Comparison of ENCODE assay signal across 24 cellular contexts in genomic region chr10:84201682-84202081, GRCh38. TPM values are rescaled to one million over a fixed set of nuclear protein-coding genes. Genes with fewer than 3 reads are reported as not detected.
A peak's percentile ranks its signal among the peaks of the same experiment; 100 is the strongest.
DNase-seq lines count a peak whose midpoint lies in the region; ATAC-seq and TF ChIP-seq lines count a peak whose summit lies in the region.
"Had no signal": no experiment of that assay in that cellular context is flagged by ENCODE, and none has a peak within 500 bp of the region (broad histone marks: within the 10 kb centered on the region; RNA-seq: fewer than 3 reads in every experiment).

No MANE protein-coding gene starts in this region.

- no peak overlapping the region for H3K4me3 ChIP-seq in endodermal cell (ENCODE audit: low read length)
- H3K4me3 ChIP-seq in neuronal stem cell (ENCODE audit: low read length in 2 of 2) = no peak overlapping the region
- no peak overlapping the region for H3K4me3 ChIP-seq in transverse colon
- H3K4me3 ChIP-seq: GM23338, HAP-1 had no signal

- H2BK5ac ChIP-seq in neuronal stem cell (ENCODE audit: low read length) (no peak overlapping the region), H9 (ENCODE audit: insufficient read length, low read length) (no peak overlapping the region)

- H4K8ac ChIP-seq in neuronal stem cell (ENCODE audit: low read depth, low read length) (no peak overlapping the region), H9 (replicated peaks; ENCODE audit: insufficient read length, low read depth, low read length) (no peak overlapping the region)

- no peak overlapping the region for H3K4me3 Mint-ChIP-seq in natural killer cell treated with Interleukin-12 subunit alpha and Interleukin-12 subunit beta and Interleukin-15 and Interleukin-18, amount 100 ng/mL, for 72 hours
- H3K4me3 Mint-ChIP-seq in natural killer cell (no peak overlapping the region), endodermal cell (no peak overlapping the region), H9 (no peak overlapping the region)
- H3K4me3 Mint-ChIP-seq: CD4-positive, alpha-beta memory T cell; GM23338; HFFc6 had no signal

- H3K9me3 ChIP-seq in endodermal cell (ENCODE audit: control insufficient read depth, low read length) (no peaks in the 10 kb centered on the region), neuronal stem cell (replicated peaks in 1 of 2; ENCODE audit: control insufficient read depth in 2 of 2, insufficient read depth in 1 of 2, low read depth in 1 of 2, low read length in 2 of 2) (no peaks in the 10 kb centered on the region), transverse colon (no peaks in the 10 kb centered on the region), H9 (ENCODE audit: control insufficient read depth, low read depth, low read length) (no peaks in the 10 kb centered on the region)
- H3K9me3 ChIP-seq: HAP-1 had no signal

- H3K27ac ChIP-seq in endodermal cell (ENCODE audit: low read depth, low read length) = no peak overlapping the region
- H3K27ac ChIP-seq in neuronal stem cell (replicated peaks; ENCODE audit: low read length) = no peak overlapping the region
- H3K27ac ChIP-seq in transverse colon = peak overlapping the region; percentile 84 to 88 (median 86)
- no peak overlapping the region for H3K27ac ChIP-seq in H9 (ENCODE audit: insufficient read length, low read depth, low read length)
- H3K27ac ChIP-seq: 22Rv1 had no signal

- no peaks in the 10 kb centered on the region for H3K79me2 ChIP-seq in H9 (ENCODE audit: insufficient read depth, low read length)

- H3K4ac ChIP-seq in neuronal stem cell (ENCODE audit: low read length) = no peak overlapping the region
- H3K4ac ChIP-seq in H9 (ENCODE audit: low read depth, low read length) = no peak overlapping the region

- in situ Hi-C loops in transverse colon (cut with MboI; ENCODE audit: low pct_ligation_motif_present in 1 of 4, low pct_unique_long_range_greater_than_20kb in 1 of 4, low sequenced_read_pairs in 3 of 4) = loop anchor here in 2 of 4 donors (10.0 kb wide), 1 partner anchor 57 kb away; no protein-coding TSS in a partner anchor

- peaks cover 0 to 5% of the 10 kb centered on the region in 2 donors for H3K4me1 Mint-ChIP-seq in natural killer cell treated with Interleukin-12 subunit alpha and Interleukin-12 subunit beta and Interleukin-15 and Interleukin-18, amount 100 ng/mL, for 72 hours (ENCODE audit: low read depth in 2 of 2)
- H3K4me1 Mint-ChIP-seq in natural killer cell (peaks cover 0 to 12% of the 10 kb centered on the region in 2 donors), endodermal cell (no peaks in the 10 kb centered on the region), H9 (no peaks in the 10 kb centered on the region)
- H3K4me1 Mint-ChIP-seq: GM23338 had no signal

- no peaks in the 10 kb centered on the region for H3K23me2 ChIP-seq in H9 (ENCODE audit: insufficient read length, low read depth, low read length, poor library complexity, severe bottlenecking)

- H4K91ac ChIP-seq in neuronal stem cell (ENCODE audit: low read depth, low read length, poor library complexity) = no peak overlapping the region
- H4K91ac ChIP-seq in H9 (ENCODE audit: insufficient read length, low read depth, low read length) = no peak overlapping the region

- no peak overlapping the region for H3T11ph ChIP-seq in H9 (ENCODE audit: low read length)

- peak overlapping the region; percentile 5 for H3K18ac ChIP-seq in neuronal stem cell (ENCODE audit: low read length)
- H3K18ac ChIP-seq in H9 (ENCODE audit: insufficient read length, low read depth, low read length) = no peak overlapping the region

- H3K79me1 ChIP-seq in neuronal stem cell (ENCODE audit: low read depth, low read length) (no peaks in the 10 kb centered on the region), H9 (ENCODE audit: insufficient read depth, low read depth, low read length, poor library complexity, severe bottlenecking) (no peaks in the 10 kb centered on the region)

- TF ChIP-seq POLR2A in transverse colon (IDR thresholded peaks at IDR 0.05) = no peak

- 89 to 92% methylated on average over 4 to 11 of the region's 11 CpGs for WGBS in endodermal cell (ENCODE audit: insufficient coverage in 1 of 2, insufficient read length in 1 of 2), 2 experiments
- no CpG with 5 or more reads among the region's 11 CpGs for WGBS in neuronal stem cell (ENCODE audit: extremely low coverage in 2 of 2, insufficient read length in 2 of 2, insufficient replicate concordance in 1 of 2), 2 donors
- WGBS in transverse colon (ENCODE audit: low coverage in 1 of 2), 2 donors = 87% methylated on average over 11 of the region's 11 CpGs; no CpG with 5 or more reads in 1 of the 2 donors
- no CpG with 5 or more reads among the region's 11 CpGs for WGBS in H9 (ENCODE audit: extremely low coverage, insufficient read length, low lambda C conversion rate)

- no peak overlapping the region for H2BK120ac ChIP-seq in neuronal stem cell (ENCODE audit: low read depth, low read length)
- H2BK120ac ChIP-seq in H9 (ENCODE audit: low read depth, low read length, poor library complexity, severe bottlenecking) = no peak overlapping the region

- H3K36me3 ChIP-seq in endodermal cell (ENCODE audit: control insufficient read depth, insufficient read depth, low read length) = no peaks in the 10 kb centered on the region
- no peaks in the 10 kb centered on the region for H3K36me3 ChIP-seq in neuronal stem cell (replicated peaks in 1 of 2; ENCODE audit: control insufficient read depth in 2 of 2, insufficient read depth in 2 of 2, low read length in 2 of 2)
- H3K36me3 ChIP-seq in transverse colon = no peaks in the 10 kb centered on the region
- H3K36me3 ChIP-seq: HAP-1 had no signal

- H3K9me3 Mint-ChIP-seq in natural killer cell treated with Interleukin-12 subunit alpha and Interleukin-12 subunit beta and Interleukin-15 and Interleukin-18, amount 100 ng/mL, for 72 hours = no peaks in the 10 kb centered on the region
- H3K9me3 Mint-ChIP-seq in natural killer cell (no peaks in the 10 kb centered on the region), endodermal cell (no peaks in the 10 kb centered on the region), H9 (no peaks in the 10 kb centered on the region)
- H3K9me3 Mint-ChIP-seq: CD4-positive, alpha-beta memory T cell; GM23338; HFFc6 had no signal

- no peak for ATAC-seq in natural killer cell treated with Interleukin-12 subunit alpha and Interleukin-12 subunit beta and Interleukin-15 and Interleukin-18, amount 100 ng/mL, for 72 hours
- no peak for ATAC-seq in natural killer cell
- ATAC-seq in left cardiac atrium = no peak

- H2BK15ac ChIP-seq in neuronal stem cell (ENCODE audit: low read length) (no peak overlapping the region), H9 (ENCODE audit: low read depth, low read length) (no peak overlapping the region)

- H3K56ac ChIP-seq in H9 (ENCODE audit: insufficient read length, low read depth, low read length) = no peak overlapping the region

- H3K27me3 ChIP-seq in endodermal cell (ENCODE audit: control insufficient read depth, insufficient read depth, low read length, poor library complexity, severe bottlenecking) (peaks cover 31% of the 10 kb centered on the region), neuronal stem cell (ENCODE audit: control insufficient read depth in 3 of 3, insufficient read depth in 3 of 3, low read depth in 1 of 3, low read length in 3 of 3) (peaks cover 0 to 28% (median 0%) of the 10 kb centered on the region in 3 experiments), transverse colon (no peaks in the 10 kb centered on the region), H9 (ENCODE audit: insufficient read depth, low read length) (no peaks in the 10 kb centered on the region)

- no peak for TF ChIP-seq EP300 in transverse colon (IDR thresholded peaks at IDR 0.05; ENCODE audit: low read depth)

- intact Hi-C loops in natural killer cell (cut with micrococcal nuclease) (no loop called here), transverse colon (cut with DNase I; ENCODE audit: low total_unique reads) (no loop called here), left cardiac atrium (cut with DNase I) (no loop called here)

- H3K23ac ChIP-seq in neuronal stem cell (ENCODE audit: low read depth, low read length, poor library complexity) (no peak overlapping the region), H9 (ENCODE audit: insufficient read length, low read depth, low read length) (no peak overlapping the region)

- no peak overlapping the region for H4K5ac ChIP-seq in H9 (ENCODE audit: insufficient read length, low read depth, low read length)

- peak; percentile 29 for DNase-seq in natural killer cell treated with Interleukin-12 subunit alpha and Interleukin-12 subunit beta and Interleukin-15 and Interleukin-18, amount 100 ng/mL, for 72 hours (ENCODE audit: low spot score)
- DNase-seq in natural killer cell (no peak), endodermal cell (no peak), neuronal stem cell (ENCODE audit: low spot score) (no peak), transverse colon (peak; percentile 9), left cardiac atrium (no peak), H9 (no peak), hippocampal formation (lab: John Stamatoyannopoulos, UW) (no peak)
- DNase-seq: ACHN; C1 segment of cervical spinal cord; Calu3; CD4-positive, alpha-beta memory T cell; COR-L47; DMS53; DMS79 treated with DMSO at 0.1 percent for 48 hours; GF-D8; HFFc6 had no signal

- TF ChIP-seq CTCF in natural killer cell (IDR thresholded peaks at IDR 0.05) (no peak), endodermal cell (conservative IDR thresholded peaks at IDR 0.05) (peak; percentile 4), transverse colon (IDR thresholded peaks at IDR 0.05) (no peak), H9 (conservative IDR thresholded peaks at IDR 0.05) (no peak)

- H3K14ac ChIP-seq in neuronal stem cell (ENCODE audit: low read length) (no peak overlapping the region), H9 (ENCODE audit: insufficient read depth, low read length) (no peak overlapping the region; the same call in 1 of the 2 replicates)

- H3K4me2 ChIP-seq in neuronal stem cell (ENCODE audit: insufficient read depth, low read length, poor library complexity, severe bottlenecking) (no peak overlapping the region), H9 (ENCODE audit: insufficient read depth, insufficient read length, low read length) (no peak overlapping the region)
- H3K4me2 ChIP-seq: GM23338 had no signal

- H2AFZ ChIP-seq in neuronal stem cell (ENCODE audit: low read length) (no peak overlapping the region), H9 (ENCODE audit: low read length) (no peak overlapping the region)
- H2AFZ ChIP-seq: GM23338 had no signal

- H3K4me1 ChIP-seq in endodermal cell (ENCODE audit: control insufficient read depth, insufficient read depth, low read length) (no peaks in the 10 kb centered on the region), neuronal stem cell (ENCODE audit: control insufficient read depth in 2 of 2, insufficient read depth in 1 of 2, low read depth in 1 of 2, low read length in 2 of 2) (no peaks in the 10 kb centered on the region), transverse colon (peaks cover 4 to 49% (median 33%) of the 10 kb centered on the region in 4 donors), H9 (ENCODE audit: insufficient read depth, low read length) (no peaks in the 10 kb centered on the region)
- H3K4me1 ChIP-seq: HAP-1 had no signal

- H4K20me1 ChIP-seq in H9 (ENCODE audit: control insufficient read depth, insufficient read depth, insufficient read length) = no peaks in the 10 kb centered on the region

- H2BK12ac ChIP-seq in neuronal stem cell (ENCODE audit: low read length) (no peak overlapping the region), H9 (ENCODE audit: insufficient read length, low read depth, low read length) (no peak overlapping the region)

- H2BK20ac ChIP-seq in H9 (ENCODE audit: low read depth, low read length, poor library complexity, severe bottlenecking) = no peak overlapping the region

- no peak overlapping the region for H3K27ac Mint-ChIP-seq in natural killer cell treated with Interleukin-12 subunit alpha and Interleukin-12 subunit beta and Interleukin-15 and Interleukin-18, amount 100 ng/mL, for 72 hours
- H3K27ac Mint-ChIP-seq in natural killer cell (no peak overlapping the region), endodermal cell (no peak overlapping the region), H9 (no peak overlapping the region)
- H3K27ac Mint-ChIP-seq: CD4-positive, alpha-beta memory T cell; GM23338; HFFc6 had no signal

- peaks cover 0 to 2% of the 10 kb centered on the region in 2 donors for H3K27me3 Mint-ChIP-seq in natural killer cell treated with Interleukin-12 subunit alpha and Interleukin-12 subunit beta and Interleukin-15 and Interleukin-18, amount 100 ng/mL, for 72 hours
- H3K27me3 Mint-ChIP-seq in natural killer cell (ENCODE audit: low read depth in 2 of 2) (no peaks in the 10 kb centered on the region), endodermal cell (ENCODE audit: insufficient read depth) (peaks cover 25% of the 10 kb centered on the region), H9 (ENCODE audit: low read depth) (peaks cover 7% of the 10 kb centered on the region)

- H2AK5ac ChIP-seq in neuronal stem cell (ENCODE audit: low read depth, low read length) (no peak overlapping the region), H9 (ENCODE audit: insufficient read length, low read length) (no peak overlapping the region)

- no peaks in the 10 kb centered on the region for H3K36me3 Mint-ChIP-seq in natural killer cell treated with Interleukin-12 subunit alpha and Interleukin-12 subunit beta and Interleukin-15 and Interleukin-18, amount 100 ng/mL, for 72 hours
- no peaks in the 10 kb centered on the region for H3K36me3 Mint-ChIP-seq in natural killer cell
- no peaks in the 10 kb centered on the region for H3K36me3 Mint-ChIP-seq in endodermal cell (ENCODE audit: low read depth)
- peaks cover 0 to 2% (median 0%) of the 10 kb centered on the region in 3 experiments; a peak in 2 of 7 replicates for H3K36me3 Mint-ChIP-seq in H9 (ENCODE audit: insufficient read depth in 1 of 3, low read depth in 3 of 3)
- H3K36me3 Mint-ChIP-seq: CD4-positive, alpha-beta memory T cell had no signal

- H3K9ac ChIP-seq in endodermal cell (ENCODE audit: extremely low read depth, low read length, poor library complexity, severe bottlenecking) (no peak overlapping the region), neuronal stem cell (ENCODE audit: low read depth, low read length, poor library complexity) (no peak overlapping the region), H9 (ENCODE audit: extremely low read depth, insufficient read length, low read length) (no peak overlapping the region)

RNA-seq across cellular contexts. Expression of gene CDHR1, which starts 7.3 kb away (rescaled TPM):
- 10 to 100 TPM in 1 of 2 donors, 1 to 10 TPM in 1; 3.3 to 10.2 TPM for total RNA-seq in natural killer cell treated with Interleukin-12 subunit alpha and Interleukin-12 subunit beta and Interleukin-15 and Interleukin-18, amount 100 ng/mL, for 72 hours
- 1 to 10 TPM; 4.0 to 9.5 (median 6.5) TPM for total RNA-seq in natural killer cell
- total RNA-seq in endodermal cell = 1 to 10 TPM in 1 of 2 donors, under 1 TPM in 1; 0.77 to 4.1 TPM
- polyA plus RNA-seq in endodermal cell (2013, experiment 1 of 2) = 1.7 TPM
- polyA plus RNA-seq in endodermal cell (2013, experiment 2 of 2) = 1.8 TPM
- polyA plus RNA-seq in neuronal stem cell (2013, experiment 1 of 2) = 6.3 TPM
- polyA plus RNA-seq in neuronal stem cell (2013, experiment 2 of 2) = 6.5 TPM
- 100 to 1,000 TPM in 2 of 4 donors, 10 to 100 TPM in 2; 42.1 to 110 (median 75.5) TPM for total RNA-seq in transverse colon
- total RNA-seq in left cardiac atrium = 1 to 10 TPM in 1 of 2 donors, under 1 TPM in 1; 0.68 to 1.2 TPM
- total RNA-seq in H9 (2021) = 6.4 and 6.6 TPM in 2 replicates
- total RNA-seq: Calu3, Daoy, G401, HFFc6 had no signal
- polyA plus RNA-seq: BJ; CD4-positive, alpha-beta memory T cell had no signal

RNA-seq across cellular contexts. Expression of gene LRIT2, which starts 23.7 kb away (rescaled TPM):
- not detected for total RNA-seq in natural killer cell treated with Interleukin-12 subunit alpha and Interleukin-12 subunit beta and Interleukin-15 and Interleukin-18, amount 100 ng/mL, for 72 hours
- not detected for total RNA-seq in natural killer cell
- total RNA-seq in endodermal cell = not detected
- polyA plus RNA-seq in endodermal cell (2013, experiment 1 of 2) = not detected
- not detected for polyA plus RNA-seq in endodermal cell (2013, experiment 2 of 2)
- not detected for polyA plus RNA-seq in neuronal stem cell (2013, experiment 1 of 2)
- polyA plus RNA-seq in neuronal stem cell (2013, experiment 2 of 2) = not detected
- not detected for total RNA-seq in transverse colon
- under 1 TPM in 1 of 2 donors, not detected in 1; 0.06 TPM for total RNA-seq in left cardiac atrium
- total RNA-seq in H9 (2021) = not detected in 2 replicates
- total RNA-seq: Calu3; CD4-positive, alpha-beta memory T cell; Daoy; G401; GM23338; H4; HFFc6 had no signal
- polyA plus RNA-seq: BJ; CD4-positive, alpha-beta memory T cell; GM23338 had no signal

RNA-seq across cellular contexts. Expression of gene GPR15LG, which starts 28.1 kb away (rescaled TPM):
- not detected for total RNA-seq in natural killer cell treated with Interleukin-12 subunit alpha and Interleukin-12 subunit beta and Interleukin-15 and Interleukin-18, amount 100 ng/mL, for 72 hours
- not detected for total RNA-seq in natural killer cell
- not detected for total RNA-seq in endodermal cell
- polyA plus RNA-seq in endodermal cell (2013, experiment 1 of 2) = not detected
- not detected for polyA plus RNA-seq in endodermal cell (2013, experiment 2 of 2)
- polyA plus RNA-seq in neuronal stem cell (2013, experiment 1 of 2) = not detected
- polyA plus RNA-seq in neuronal stem cell (2013, experiment 2 of 2) = not detected
- 100 to 1,000 TPM; 197 to 480 (median 266) TPM for total RNA-seq in transverse colon
- total RNA-seq in left cardiac atrium = not detected
- total RNA-seq in H9 (2021) = not detected in 2 replicates
- total RNA-seq: Calu3; CD4-positive, alpha-beta memory T cell; Daoy; G401; GM23338; H4; HFFc6 had no signal
- polyA plus RNA-seq: BJ; CD4-positive, alpha-beta memory T cell; GM23338 had no signal

RNA-seq across cellular contexts. Expression of gene LRIT1, which starts 39.7 kb away (rescaled TPM):
- not detected for total RNA-seq in natural killer cell treated with Interleukin-12 subunit alpha and Interleukin-12 subunit beta and Interleukin-15 and Interleukin-18, amount 100 ng/mL, for 72 hours
- total RNA-seq in natural killer cell (not detected), endodermal cell (under 1 TPM in 1 of 2 donors, not detected in 1; 0.11 TPM), transverse colon (not detected), left cardiac atrium (not detected), H9 (2021) (not detected in 2 replicates)
- polyA plus RNA-seq in endodermal cell (2013, experiment 1 of 2) = not detected
- not detected for polyA plus RNA-seq in endodermal cell (2013, experiment 2 of 2)
- 0.01 TPM for polyA plus RNA-seq in neuronal stem cell (2013, experiment 1 of 2)
- polyA plus RNA-seq in neuronal stem cell (2013, experiment 2 of 2) = not detected
- total RNA-seq: Calu3; CD4-positive, alpha-beta memory T cell; Daoy; G401; H4; HFFc6 had no signal
- polyA plus RNA-seq: BJ; CD4-positive, alpha-beta memory T cell; GM23338 had no signal

RNA-seq across cellular contexts. Expression of gene RGR, which starts 43.2 kb away (rescaled TPM):
- not detected for total RNA-seq in natural killer cell treated with Interleukin-12 subunit alpha and Interleukin-12 subunit beta and Interleukin-15 and Interleukin-18, amount 100 ng/mL, for 72 hours
- total RNA-seq in natural killer cell (not detected), endodermal cell (not detected), transverse colon (1 to 10 TPM in 3 of 4 donors, not detected in 1; 1.1 to 6.0 (median 1.2) TPM), left cardiac atrium (under 1 TPM in 1 of 2 donors, not detected in 1; 0.82 TPM), H9 (2021) (not detected in 2 replicates)
- 0.46 TPM for polyA plus RNA-seq in endodermal cell (2013, experiment 1 of 2)
- not detected for polyA plus RNA-seq in endodermal cell (2013, experiment 2 of 2)
- polyA plus RNA-seq in neuronal stem cell (2013, experiment 1 of 2) = 1.0 TPM
- polyA plus RNA-seq in neuronal stem cell (2013, experiment 2 of 2) = 1.3 TPM
- total RNA-seq: Calu3; CD4-positive, alpha-beta memory T cell; Daoy; G401; GM23338; H4; HFFc6 had no signal
- polyA plus RNA-seq: BJ; CD4-positive, alpha-beta memory T cell; GM23338 had no signal

Comparison
In these comparisons a context has a peak if more than half of its experiments do, and no peak if none do; other contexts are left out.
1. DNase-seq: peak in natural killer cell treated with Interleukin-12 subunit alpha and Interleukin-12 subunit beta and Interleukin-15 and Interleukin-18, amount 100 ng/mL, for 72 hours (single experiment) and transverse colon (single experiment); none in natural killer cell (single experiment), endodermal cell (single experiment), neuronal stem cell (single experiment), left cardiac atrium (single experiment), H9 (single experiment) and hippocampal formation (0 of 2).
2. H3K27ac ChIP-seq: peak in transverse colon (4 of 4); none in endodermal cell (single experiment), neuronal stem cell (single experiment) and H9 (single experiment).
3. RNA of gene GPR15LG, which starts 28.1 kb away (total RNA-seq): 197 to 480 TPM in transverse colon; not detected in natural killer cell treated with Interleukin-12 subunit alpha and Interleukin-12 subunit beta and Interleukin-15 and Interleukin-18, amount 100 ng/mL, for 72 hours, not detected in natural killer cell, not detected in endodermal cell, not detected in left cardiac atrium and not detected in H9; every median in the first group is over 100 times any median in the second.